In the genomic region with DNA sequence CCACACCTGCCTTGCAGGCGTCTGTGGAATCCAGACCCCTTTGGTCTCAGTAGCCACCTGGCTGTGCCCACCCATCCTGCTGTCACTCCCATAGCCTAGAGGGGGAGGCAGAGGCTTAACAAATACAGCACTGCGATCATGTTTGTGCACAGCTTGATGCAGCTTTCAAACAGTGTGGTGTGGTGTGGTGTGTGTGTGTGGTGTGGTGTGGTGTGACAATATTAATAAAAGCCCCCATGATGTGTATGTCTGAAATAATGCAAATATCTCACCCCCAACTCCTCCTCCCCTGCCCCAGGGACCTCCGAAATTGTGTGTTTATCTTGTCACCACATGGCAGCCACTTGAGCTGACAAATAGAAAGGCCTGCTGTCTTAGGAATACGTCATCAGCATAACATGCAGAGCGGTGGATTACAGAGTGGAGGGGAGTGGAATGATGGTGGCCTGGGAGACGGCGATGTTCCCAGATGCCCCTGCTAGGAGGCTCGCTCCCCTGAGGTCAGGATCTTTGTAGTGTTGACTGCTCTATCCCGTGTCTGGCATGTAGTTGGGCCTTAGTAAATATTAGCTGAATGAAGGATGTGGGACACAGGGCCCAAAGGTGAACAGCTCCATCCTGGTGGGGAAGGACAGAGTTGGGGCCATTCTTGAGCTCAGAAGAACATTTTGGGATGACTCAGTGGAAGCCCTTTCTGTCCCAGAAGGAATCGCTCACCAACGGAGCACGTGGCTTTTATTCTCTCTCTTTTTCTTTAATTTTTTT, we compare ENCODE assay signal across 9 cellular contexts. TPM values are rescaled to one million over a fixed set of nuclear protein-coding genes. Genes with fewer than 3 reads are reported as not detected.
DNase-seq lines count a peak whose midpoint lies in the region; ATAC-seq, FAIRE-seq and TF ChIP-seq lines count a peak whose summit lies in the region.
"Had no signal": no experiment of that assay in that cellular context is flagged by ENCODE, and none has a peak within 500 bp of the region (broad histone marks: within the 10 kb centered on the region; RNA-seq: fewer than 3 reads in every experiment).

No MANE protein-coding gene starts in this region.

- H3K9ac ChIP-seq in astrocyte (ENCODE audit: low read length): peak overlapping the region; percentile 47

- peak; percentile 46 for TF ChIP-seq CTCF in astrocyte (IDR thresholded peaks at IDR 0.05; ENCODE audit: insufficient read depth, low read depth, low read length)

- peaks cover 68% of the 10 kb centered on the region for H3K79me2 ChIP-seq in astrocyte (ENCODE audit: insufficient read depth, low read length)

- ATAC-seq in GM21529 (IDR thresholded peaks at IDR 0.05; ENCODE audit: unreplicated experiment): no peak

- FAIRE-seq in astrocyte (lab: Jason Lieb, UNC): no peak
- FAIRE-seq: G401.6 had no signal

- H3K4me3 Mint-ChIP-seq in astrocyte (ENCODE audit: unreplicated experiment): peak overlapping the region; percentile 5
- peak overlapping the region; percentile 9 for H3K4me3 Mint-ChIP-seq in stimulated activated naive CD8-positive, alpha-beta T cell treated with anti-CD3 and anti-CD28 coated beads, Interleukin-15, Interleukin-2, amounts not matched to agents 100 ng/mL and 50 ng/mL, for 24 hours

- H3K27me3 Mint-ChIP-seq in astrocyte (ENCODE audit: low read depth, unreplicated experiment): no peaks in the 10 kb centered on the region
- no peaks in the 10 kb centered on the region for H3K27me3 Mint-ChIP-seq in stimulated activated naive CD8-positive, alpha-beta T cell treated with anti-CD3 and anti-CD28 coated beads, Interleukin-15, Interleukin-2, amounts not matched to agents 100 ng/mL and 50 ng/mL, for 24 hours

- H3K36me3 ChIP-seq in astrocyte (ENCODE audit: insufficient read depth, low read length): no peaks in the 10 kb centered on the region

- DNase-seq in NCI-H2081 (lab: John Stamatoyannopoulos, UW) (peak; percentile 13 to 65), NCI-H2081 treated with DMSO at 0.1 percent for 48 hours (lab: John Stamatoyannopoulos, UW) (no peak), NCI-H2227 treated with DMSO at 0.1 percent for 48 hours (lab: John Stamatoyannopoulos, UW) (peak; percentile 56), astrocyte (ENCODE audit: low read depth) (peak; percentile 74), iris pigment epithelial cell (ENCODE audit: low read depth) (peak; percentile 77)
- no peak for DNase-seq in activated effector memory CD4-positive, alpha-beta T cell treated with anti-CD3 and anti-CD28 coated beads, Interleukin-2, amount 50 U/mL, for 16 hours

- peaks cover 28% of the 10 kb centered on the region for H3K4me1 ChIP-seq in astrocyte (ENCODE audit: insufficient read depth, low read length)

- H3K4me2 ChIP-seq in astrocyte (ENCODE audit: low read length): peak overlapping the region; percentile 85

- no peak overlapping the region for H2AFZ ChIP-seq in astrocyte (ENCODE audit: low read depth, low read length)

- H4K20me1 ChIP-seq in astrocyte (ENCODE audit: insufficient read depth, low read length): peaks cover 48% of the 10 kb centered on the region

- H3K4me3 ChIP-seq in astrocyte (ENCODE audit: insufficient read depth, low read depth, low read length): peak overlapping the region; percentile 39

- H3K27ac Mint-ChIP-seq in astrocyte (ENCODE audit: unreplicated experiment): no peak overlapping the region
- no peak overlapping the region for H3K27ac Mint-ChIP-seq in stimulated activated naive CD8-positive, alpha-beta T cell treated with anti-CD3 and anti-CD28 coated beads, Interleukin-15, Interleukin-2, amounts not matched to agents 100 ng/mL and 50 ng/mL, for 24 hours

- peaks cover 15% of the 10 kb centered on the region for H3K4me1 Mint-ChIP-seq in astrocyte (ENCODE audit: low read depth, unreplicated experiment)
- H3K4me1 Mint-ChIP-seq in stimulated activated naive CD8-positive, alpha-beta T cell treated with anti-CD3 and anti-CD28 coated beads, Interleukin-15, Interleukin-2, amounts not matched to agents 100 ng/mL and 50 ng/mL, for 24 hours (ENCODE audit: low read depth): peaks cover 43% of the 10 kb centered on the region

- H3K27ac ChIP-seq in astrocyte (ENCODE audit: low read depth, low read length): peak overlapping the region; percentile 83

- H3K36me3 Mint-ChIP-seq in astrocyte (ENCODE audit: low read depth, unreplicated experiment): peaks cover 2% of the 10 kb centered on the region
- peaks cover 19% of the 10 kb centered on the region for H3K36me3 Mint-ChIP-seq in stimulated activated naive CD8-positive, alpha-beta T cell treated with anti-CD3 and anti-CD28 coated beads, Interleukin-15, Interleukin-2, amounts not matched to agents 100 ng/mL and 50 ng/mL, for 24 hours (ENCODE audit: low read depth)

- no peaks in the 10 kb centered on the region for H3K27me3 ChIP-seq in astrocyte (ENCODE audit: insufficient read depth, low read length)

- no peaks in the 10 kb centered on the region for H3K9me3 Mint-ChIP-seq in astrocyte (ENCODE audit: unreplicated experiment)
- no peaks in the 10 kb centered on the region for H3K9me3 Mint-ChIP-seq in stimulated activated naive CD8-positive, alpha-beta T cell treated with anti-CD3 and anti-CD28 coated beads, Interleukin-15, Interleukin-2, amounts not matched to agents 100 ng/mL and 50 ng/mL, for 24 hours

- H3K9me3 ChIP-seq in astrocyte (ENCODE audit: insufficient read depth, low read depth, low read length): no peaks in the 10 kb centered on the region

RNA-seq across cellular contexts. Expression of a gene that starts 2.8 kb away (rescaled TPM):
- 18.9 and 22.4 TPM in 2 replicates for total RNA-seq in astrocyte

RNA-seq across cellular contexts. Expression of a gene that starts 14.1 kb away (rescaled TPM):
- 240 and 260 TPM in 2 replicates for total RNA-seq in astrocyte

RNA-seq across cellular contexts. Expression of a gene that starts 21.9 kb away (rescaled TPM):
- total RNA-seq in astrocyte: 26.5 and 31.6 TPM in 2 replicates

RNA-seq across cellular contexts. Expression of a gene that starts 24.8 kb away (rescaled TPM):
- 17.9 and 18.1 TPM in 2 replicates for total RNA-seq in astrocyte

RNA-seq across cellular contexts. Expression of a gene that starts 35.5 kb away (rescaled TPM):
- total RNA-seq in astrocyte: 40.6 and 41.5 TPM in 2 replicates

Comparison
In these comparisons a context has a peak if more than half of its experiments do, and no peak if none do; other contexts are left out.
1. DNase-seq: peak in NCI-H2081 (2 of 2), NCI-H2227 treated with DMSO at 0.1 percent for 48 hours (single experiment), astrocyte (single experiment) and iris pigment epithelial cell (single experiment); none in NCI-H2081 treated with DMSO at 0.1 percent for 48 hours (single experiment) and activated effector memory CD4-positive, alpha-beta T cell treated with anti-CD3 and anti-CD28 coated beads, Interleukin-2, amount 50 U/mL, for 16 hours (single experiment).